ENCODE assay signal across 18 cellular contexts in the genomic region with DNA sequence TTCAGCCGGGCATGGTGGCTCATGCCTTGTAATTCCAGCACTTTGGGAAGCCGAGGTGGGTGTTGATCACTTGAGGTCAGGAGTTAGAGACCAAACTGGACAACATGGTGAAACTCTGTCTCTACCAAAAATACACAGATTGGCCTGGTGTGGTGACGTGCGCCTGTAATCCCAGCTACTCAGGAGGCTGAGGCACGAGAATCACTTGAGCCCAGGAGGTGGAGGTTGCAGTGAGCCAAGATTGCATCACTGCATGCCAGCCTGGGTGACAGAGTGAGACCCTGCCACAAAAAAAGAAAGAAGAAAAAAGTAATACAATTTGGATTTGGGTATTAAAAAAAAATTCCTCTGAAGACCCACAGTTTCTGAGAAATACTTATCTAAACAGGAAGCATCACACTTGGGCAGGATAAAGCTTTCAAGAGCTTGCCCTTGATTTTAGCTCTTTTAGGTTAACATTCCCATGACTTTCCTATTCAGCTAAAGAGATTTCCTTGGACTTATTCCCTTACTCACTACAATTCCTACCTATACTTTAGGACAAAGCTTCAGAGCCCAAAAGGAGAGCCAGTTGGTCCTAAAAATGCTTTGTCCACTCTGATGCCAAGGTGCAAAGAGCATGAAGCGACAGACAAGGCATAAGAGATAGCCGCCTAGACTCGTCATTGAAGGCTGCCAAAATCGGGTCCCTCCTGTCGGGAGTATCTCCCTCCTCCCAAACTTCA. TPM values are rescaled to one million over a fixed set of nuclear protein-coding genes. Genes with fewer than 3 reads are reported as not detected.
A peak's percentile ranks its signal among the peaks of the same experiment; 100 is the strongest.
DNase-seq lines count a peak whose midpoint lies in the region; ATAC-seq and TF ChIP-seq lines count a peak whose summit lies in the region.
"Had no signal": no experiment of that assay in that cellular context is flagged by ENCODE, and none has a peak within 500 bp of the region (broad histone marks: within the 10 kb centered on the region; RNA-seq: fewer than 3 reads in every experiment).

No MANE protein-coding gene starts in this region.

- BruUV-seq in MCF 10A (replicated peaks; lab: Mats Ljungman, UMichigan): no TSS peak

- H3K4me1 ChIP-seq in CD4-positive, CD25-positive, alpha-beta regulatory T cell (ENCODE audit: control insufficient read depth, insufficient read depth, low read length, poor library complexity, severe bottlenecking): peaks cover 9% of the 10 kb centered on the region
- H3K4me1 ChIP-seq in HEK293 (ENCODE audit: control insufficient read depth, insufficient read depth, low read length): peaks cover 13% of the 10 kb centered on the region; the same call in 1 of the 2 replicates

- intact Hi-C loops in activated CD4-positive, alpha-beta T cell treated with anti-CD3 and anti-CD28 coated beads for 36 hours (cut with DNase I, micrococcal nuclease): no loop called here
- intact Hi-C loops in MCF 10A (cut with micrococcal nuclease): no loop called here

- H3K4me1 Mint-ChIP-seq in CD4-positive, CD25-positive, alpha-beta regulatory T cell: peaks cover 0 to 14% (median 9%) of the 10 kb centered on the region in 4 donors
- H3K4me1 Mint-ChIP-seq in brain (peaks cover 53% of the 10 kb centered on the region), nephron (peaks cover 8% of the 10 kb centered on the region), MCF 10A (ENCODE audit: insufficient read depth, unreplicated experiment) (no peaks in the 10 kb centered on the region)
- peaks cover 9% of the 10 kb centered on the region for H3K4me1 Mint-ChIP-seq in activated CD4-positive, alpha-beta T cell treated with anti-CD3 and anti-CD28 coated beads for 36 hours

- H3K4me3 Mint-ChIP-seq in CD4-positive, CD25-positive, alpha-beta regulatory T cell: peak overlapping the region in 3 of 4 donors; percentile 21 to 42 (median 21)
- H3K4me3 Mint-ChIP-seq in brain (peak overlapping the region; percentile 66 to 97 (median 90)), nephron (peak overlapping the region; percentile 25 to 93 (median 60)), MCF 10A (ENCODE audit: unreplicated experiment) (no peak overlapping the region)
- H3K4me3 Mint-ChIP-seq in activated CD4-positive, alpha-beta T cell treated with anti-CD3 and anti-CD28 coated beads for 36 hours: no peak overlapping the region

- H3K9me3 ChIP-seq in CD4-positive, CD25-positive, alpha-beta regulatory T cell (ENCODE audit: control insufficient read depth in 2 of 2, low read length in 2 of 2): peaks cover 0 to 6% of the 10 kb centered on the region in 2 experiments
- H3K9me3 ChIP-seq in HEK293 (ENCODE audit: control insufficient read depth, insufficient read depth, low read depth, low read length): no peaks in the 10 kb centered on the region
- H3K9me3 ChIP-seq: adrenal gland, suprapubic skin had no signal

- H3K36me3 Mint-ChIP-seq in CD4-positive, CD25-positive, alpha-beta regulatory T cell: no peaks in the 10 kb centered on the region
- no peaks in the 10 kb centered on the region for H3K36me3 Mint-ChIP-seq in brain
- no peaks in the 10 kb centered on the region for H3K36me3 Mint-ChIP-seq in nephron (ENCODE audit: low read depth)
- H3K36me3 Mint-ChIP-seq in activated CD4-positive, alpha-beta T cell treated with anti-CD3 and anti-CD28 coated beads for 36 hours (ENCODE audit: low read depth): no peaks in the 10 kb centered on the region
- H3K36me3 Mint-ChIP-seq in MCF 10A (ENCODE audit: insufficient read depth, unreplicated experiment): no peaks in the 10 kb centered on the region

- CTCF ChIA-PET in HEK293 (lab: Yijun Ruan, JAX): interaction anchor here (0.6 to 6.4 kb wide), 10 partner anchors 11 to 91 kb away, joined by 3 to 29 read pairs (median 4); no protein-coding TSS in a partner anchor
- CTCF ChIA-PET in activated CD4-positive, alpha-beta T cell treated with anti-CD3 and anti-CD28 coated beads for 36 hours (lab: Charles Lee): interaction anchor here (1.1 to 1.3 kb wide), 2 partner anchors 24 to 88 kb away, joined by 3 read pairs; no protein-coding TSS in a partner anchor
- CTCF ChIA-PET in MCF 10A (lab: Yijun Ruan, JAX): interaction anchor here (0.5 to 1.7 kb wide), 2 partner anchors 71 to 90 kb away, joined by 3 to 7 read pairs; no protein-coding TSS in a partner anchor

- H3K27me3 ChIP-seq in CD4-positive, CD25-positive, alpha-beta regulatory T cell (ENCODE audit: control insufficient read depth, insufficient read depth, low read length): peaks cover 53% of the 10 kb centered on the region

- no peak for TF ChIP-seq CTCF in HEK293 (tag by site-specific recombination; IDR thresholded peaks at IDR 0.05)
- TF ChIP-seq CTCF in brain (conservative IDR thresholded peaks at IDR 0.05): no peak
- TF ChIP-seq CTCF in nephron (IDR thresholded peaks at IDR 0.05; ENCODE audit: unreplicated experiment in 3 of 3): no peak
- TF ChIP-seq CTCF in MCF 10A (IDR thresholded peaks at IDR 0.05; ENCODE audit: unreplicated experiment): no peak

- H3K4me3 ChIP-seq in CD4-positive, CD25-positive, alpha-beta regulatory T cell (ENCODE audit: low read depth, low read length): no peak overlapping the region
- no peak overlapping the region for H3K4me3 ChIP-seq in HEK293 (ENCODE audit: low read depth, low read length)
- H3K4me3 ChIP-seq: adrenal gland, suprapubic skin had no signal

- peaks cover 0 to 3% (median 0%) of the 10 kb centered on the region in 7 donors for H3K9me3 Mint-ChIP-seq in CD4-positive, CD25-positive, alpha-beta regulatory T cell
- H3K9me3 Mint-ChIP-seq in brain: peaks cover 0 to 15% (median 5%) of the 10 kb centered on the region in 5 experiments
- H3K9me3 Mint-ChIP-seq in nephron: no peaks in the 10 kb centered on the region
- H3K9me3 Mint-ChIP-seq in activated CD4-positive, alpha-beta T cell treated with anti-CD3 and anti-CD28 coated beads for 36 hours (ENCODE audit: low read depth): no peaks in the 10 kb centered on the region
- H3K9me3 Mint-ChIP-seq in MCF 10A (ENCODE audit: unreplicated experiment): no peaks in the 10 kb centered on the region

- no peak overlapping the region for H3K27ac ChIP-seq in CD4-positive, CD25-positive, alpha-beta regulatory T cell (ENCODE audit: insufficient read depth, low read length, poor library complexity, severe bottlenecking)
- no peak overlapping the region for H3K27ac ChIP-seq in HEK293 (ENCODE audit: extremely low read depth, low read depth, low read length)
- H3K27ac ChIP-seq: adrenal gland, suprapubic skin had no signal

- DNase-seq in CD4-positive, CD25-positive, alpha-beta regulatory T cell: no peak
- DNase-seq in NCI-H2029 (lab: John Stamatoyannopoulos, UW) (no peak), MCF 10A (ENCODE audit: unreplicated experiment) (no peak)
- no peak for DNase-seq in activated CD4-positive, alpha-beta T cell treated with anti-CD3 and anti-CD28 coated beads for 36 hours
- DNase-seq: activated CD4-positive, CD25-positive, alpha-beta regulatory T cell; adrenal gland; central memory CD4-positive, alpha-beta T cell; hippocampal formation; kidney; NCI-H1048; stimulated activated CD4-positive, alpha-beta T cell treated with anti-CD3 and anti-CD28 coated beads, Interleukin-4, amount 100 ng/mL, for 4 hours; stimulated activated CD8-positive, alpha-beta memory T cell treated with anti-CD3 and anti-CD28 coated beads, Interleukin-4, amount 100 ng/mL, for 48 hours had no signal

- no peaks in the 10 kb centered on the region for H3K36me3 ChIP-seq in CD4-positive, CD25-positive, alpha-beta regulatory T cell (ENCODE audit: control insufficient read depth, insufficient read depth, low read length)
- H3K36me3 ChIP-seq in HEK293 (ENCODE audit: control insufficient read depth in 2 of 2, insufficient read depth in 1 of 2, low read length in 2 of 2): no peaks in the 10 kb centered on the region
- H3K36me3 ChIP-seq: adrenal gland, suprapubic skin had no signal

- H3K27ac Mint-ChIP-seq in CD4-positive, CD25-positive, alpha-beta regulatory T cell: no peak overlapping the region
- H3K27ac Mint-ChIP-seq in brain (peak overlapping the region in 2 of 5 experiments; percentile 85 to 91), nephron (no peak overlapping the region), MCF 10A (ENCODE audit: low read depth, unreplicated experiment) (no peak overlapping the region)
- no peak overlapping the region for H3K27ac Mint-ChIP-seq in activated CD4-positive, alpha-beta T cell treated with anti-CD3 and anti-CD28 coated beads for 36 hours

- ATAC-seq in CD4-positive, CD25-positive, alpha-beta regulatory T cell (ENCODE audit: low read depth in 2 of 2): no peak
- ATAC-seq in activated CD4-positive, alpha-beta T cell treated with anti-CD3 and anti-CD28 coated beads for 36 hours: no peak
- ATAC-seq in GM19395 (IDR thresholded peaks at IDR 0.05; ENCODE audit: unreplicated experiment): no peak

- peaks cover 74% of the 10 kb centered on the region for H3K27me3 Mint-ChIP-seq in CD4-positive, CD25-positive, alpha-beta regulatory T cell
- H3K27me3 Mint-ChIP-seq in brain (peaks cover 5% of the 10 kb centered on the region), nephron (ENCODE audit: low read depth) (peaks cover 54% of the 10 kb centered on the region), MCF 10A (ENCODE audit: insufficient read depth, unreplicated experiment) (peaks cover 18% of the 10 kb centered on the region)
- H3K27me3 Mint-ChIP-seq in activated CD4-positive, alpha-beta T cell treated with anti-CD3 and anti-CD28 coated beads for 36 hours: peaks cover 55% of the 10 kb centered on the region

- POLR2A ChIA-PET in HEK293 (lab: Yijun Ruan, JAX) (interaction anchor here (0.5 to 1.5 kb wide), 2 partner anchors 9 to 228 kb away, joined by 3 to 4 read pairs; no protein-coding TSS in a partner anchor), MCF 10A (lab: Yijun Ruan, JAX) (no interaction called here)
- POLR2A ChIA-PET in activated CD4-positive, alpha-beta T cell treated with anti-CD3 and anti-CD28 coated beads for 36 hours (lab: Charles Lee): no interaction called here

TF ChIP-seq in HEK293, 187 proteins besides CTCF, POLR2A, EP300 and RAD21:
- TF ChIP-seq GFI1B (tag by site-specific recombination; IDR thresholded peaks at IDR 0.05) (no peak), MZF1 (tag by site-specific recombination; IDR thresholded peaks at IDR 0.05; ENCODE audit: borderline replicate concordance) (0 out of 2 replicates have a peak, but pooled peaks have one; percentile 34), ZNF548 (tag by site-specific recombination; IDR thresholded peaks at IDR 0.05) (0 out of 2 replicates have a peak, but pooled peaks have one; percentile 24)

RNA-seq across cellular contexts. Expression of gene ELOVL2, which starts 1.9 kb away (rescaled TPM):
- not detected for total RNA-seq in CD4-positive, CD25-positive, alpha-beta regulatory T cell
- polyA plus RNA-seq in CD4-positive, CD25-positive, alpha-beta regulatory T cell: not detected
- 25.3 TPM for polyA plus RNA-seq in brain (ENCODE audit: insufficient read depth, low read depth, low replicate concordance)
- total RNA-seq in activated CD4-positive, alpha-beta T cell treated with anti-CD3 and anti-CD28 coated beads for 36 hours: not detected
- not detected in 2 replicates for total RNA-seq in MCF 10A (2022)
- total RNA-seq: activated CD8-positive, alpha-beta memory T cell treated with anti-CD3 and anti-CD28 coated beads for 36 hours had no signal

RNA-seq across cellular contexts. Expression of gene SMIM13, which starts 51.4 kb away (rescaled TPM):
- total RNA-seq in CD4-positive, CD25-positive, alpha-beta regulatory T cell: 9.7 TPM
- 1 to 10 TPM; 1.4 to 4.4 (median 2.5) TPM for polyA plus RNA-seq in CD4-positive, CD25-positive, alpha-beta regulatory T cell
- polyA plus RNA-seq in brain (ENCODE audit: insufficient read depth, low read depth, low replicate concordance): 6.4 TPM
- 1 to 10 TPM; 6.3 to 7.9 TPM for total RNA-seq in activated CD4-positive, alpha-beta T cell treated with anti-CD3 and anti-CD28 coated beads for 36 hours
- 28.1 and 29.8 TPM in 2 replicates for total RNA-seq in MCF 10A (2022)

Comparison
In these comparisons a context has a peak if more than half of its experiments do, and no peak if none do; other contexts are left out.
1. H3K4me3 Mint-ChIP-seq: peak in CD4-positive, CD25-positive, alpha-beta regulatory T cell (3 of 4), brain (5 of 5) and nephron (3 of 3); none in activated CD4-positive, alpha-beta T cell treated with anti-CD3 and anti-CD28 coated beads for 36 hours (single experiment) and MCF 10A (single experiment).